16 cellular contexts compared by ENCODE assay signal in genomic region chr6:111846061-111846460, GRCh38. TPM values are rescaled to one million over a fixed set of nuclear protein-coding genes. Genes with fewer than 3 reads are reported as not detected.
DNase-seq lines count a peak whose midpoint lies in the region; ATAC-seq and TF ChIP-seq lines count a peak whose summit lies in the region.
"Had no signal": no experiment of that assay in that cellular context is flagged by ENCODE, and none has a peak within 500 bp of the region (broad histone marks: within the 10 kb centered on the region; RNA-seq: fewer than 3 reads in every experiment).

No MANE protein-coding gene starts in this region.

- TF ChIP-seq CTCF in HEK293 (tag by site-specific recombination; IDR thresholded peaks at IDR 0.05) (no peak), neural progenitor cell (IDR thresholded peaks at IDR 0.05) (no peak), gastroesophageal sphincter (IDR thresholded peaks at IDR 0.05) (no peak), adrenal gland (IDR thresholded peaks at IDR 0.05) (no peak)

- H2AFZ ChIP-seq in neural progenitor cell (replicated peaks), result no peak overlapping the region

- ATAC-seq in activated naive CD4-positive, alpha-beta T cell treated with anti-CD3 and anti-CD28 coated beads, Interleukin-2, amount 50 U/mL, for 72 hours, result no peak
- no peak for ATAC-seq in central memory CD8-positive, alpha-beta T cell (replicated peaks; ENCODE audit: extremely low read depth, poor library complexity, severe bottlenecking)
- no peak for ATAC-seq in gastroesophageal sphincter

- no peak overlapping the region for H3K9ac ChIP-seq in neural progenitor cell

- H3K27ac Mint-ChIP-seq in activated naive CD4-positive, alpha-beta T cell treated with anti-CD3 and anti-CD28 coated beads, Interleukin-2, amount 50 U/mL, for 24 hours, result peak overlapping the region; percentile 98
- peak overlapping the region in 1 of 2 donors; percentile 93 for H3K27ac Mint-ChIP-seq in activated naive CD4-positive, alpha-beta T cell treated with anti-CD3 and anti-CD28 coated beads, Interleukin-2, amount 50 U/mL, for 72 hours
- peak overlapping the region; percentile 94 for H3K27ac Mint-ChIP-seq in central memory CD8-positive, alpha-beta T cell (ENCODE audit: low read depth)
- peak overlapping the region; percentile 89 for H3K27ac Mint-ChIP-seq in neural progenitor cell
- H3K27ac Mint-ChIP-seq: dendritic cell treated with granulocyte-macrophage colony-stimulating factor and Interleukin-4, amounts not matched to agents 40 ng/mL and 50 ng/mL, for 4 days had no signal

- peaks cover 47% of the 10 kb centered on the region for H3F3A ChIP-seq in neural progenitor cell (ENCODE audit: low read depth)

- TF ChIP-seq EP300 in gastroesophageal sphincter (IDR thresholded peaks at IDR 0.05), result no peak

- POLR2A ChIA-PET in HEK293 (lab: Yijun Ruan, JAX), result no interaction called here

- 0 out of 2 replicates have a peak, but pooled peaks cover 2% of the 10 kb centered on the region for H3K4me1 ChIP-seq in HEK293 (ENCODE audit: control insufficient read depth, insufficient read depth, low read length)
- peaks cover 78% of the 10 kb centered on the region for H3K4me1 ChIP-seq in neural progenitor cell
- peaks cover 0 to 74% (median 6%) of the 10 kb centered on the region in 3 donors for H3K4me1 ChIP-seq in gastroesophageal sphincter
- peaks cover 0 to 37% of the 10 kb centered on the region in 2 donors for H3K4me1 ChIP-seq in adrenal gland (replicated peaks in 1 of 2)

- intact Hi-C loops in adrenal gland (cut with DNase I), result no loop called here

- H3K4me3 ChIP-seq in HEK293 (ENCODE audit: low read depth, low read length) (no peak overlapping the region), neural progenitor cell (no peak overlapping the region), gastroesophageal sphincter (no peak overlapping the region), adrenal gland (no peak overlapping the region)

- H3K4me3 Mint-ChIP-seq in activated naive CD4-positive, alpha-beta T cell treated with anti-CD3 and anti-CD28 coated beads, Interleukin-2, amount 50 U/mL, for 24 hours, result no peak overlapping the region
- no peak overlapping the region for H3K4me3 Mint-ChIP-seq in central memory CD8-positive, alpha-beta T cell
- H3K4me3 Mint-ChIP-seq in neural progenitor cell, result peak overlapping the region; percentile 48
- H3K4me3 Mint-ChIP-seq: dendritic cell treated with granulocyte-macrophage colony-stimulating factor and Interleukin-4, amounts not matched to agents 40 ng/mL and 50 ng/mL, for 4 days had no signal

- H3K4me2 ChIP-seq in neural progenitor cell, result peak overlapping the region; percentile 67

- H3K36me3 ChIP-seq in HEK293 (ENCODE audit: control insufficient read depth in 2 of 2, insufficient read depth in 1 of 2, low read length in 2 of 2) (peaks cover 0 to 7% of the 10 kb centered on the region in 2 experiments; a peak in 1 of 3 replicates), neural progenitor cell (no peaks in the 10 kb centered on the region), gastroesophageal sphincter (no peaks in the 10 kb centered on the region), adrenal gland (replicated peaks in 1 of 2) (no peaks in the 10 kb centered on the region)

- 58 to 85% methylated on average over 2 to 4 of the region's 4 CpGs for WGBS in gastroesophageal sphincter (ENCODE audit: low coverage in 1 of 2), 2 donors
- 65 to 77% (median 72%) methylated on average over 4 of the region's 4 CpGs for WGBS in adrenal gland, 4 donors

- no peaks in the 10 kb centered on the region for H3K9me3 Mint-ChIP-seq in activated naive CD4-positive, alpha-beta T cell treated with anti-CD3 and anti-CD28 coated beads, Interleukin-2, amount 50 U/mL, for 24 hours
- H3K9me3 Mint-ChIP-seq in activated naive CD4-positive, alpha-beta T cell treated with anti-CD3 and anti-CD28 coated beads, Interleukin-2, amount 50 U/mL, for 72 hours, result no peaks in the 10 kb centered on the region
- H3K9me3 Mint-ChIP-seq in central memory CD8-positive, alpha-beta T cell, result no peaks in the 10 kb centered on the region
- no peaks in the 10 kb centered on the region for H3K9me3 Mint-ChIP-seq in neural progenitor cell
- H3K9me3 Mint-ChIP-seq: dendritic cell treated with granulocyte-macrophage colony-stimulating factor and Interleukin-4, amounts not matched to agents 40 ng/mL and 50 ng/mL, for 4 days had no signal

- CTCF ChIA-PET in HEK293 (lab: Yijun Ruan, JAX), result no interaction called here

- no peak for TF ChIP-seq POLR2A in gastroesophageal sphincter (IDR thresholded peaks at IDR 0.05)
- no peak for TF ChIP-seq POLR2A in adrenal gland (IDR thresholded peaks at IDR 0.05)

- H3K4me1 Mint-ChIP-seq in activated naive CD4-positive, alpha-beta T cell treated with anti-CD3 and anti-CD28 coated beads, Interleukin-2, amount 50 U/mL, for 24 hours, result peaks cover 23% of the 10 kb centered on the region
- peaks cover 64% of the 10 kb centered on the region for H3K4me1 Mint-ChIP-seq in central memory CD8-positive, alpha-beta T cell
- H3K4me1 Mint-ChIP-seq in neural progenitor cell, result peaks cover 37% of the 10 kb centered on the region

- no peaks in the 10 kb centered on the region for H3K27me3 Mint-ChIP-seq in activated naive CD4-positive, alpha-beta T cell treated with anti-CD3 and anti-CD28 coated beads, Interleukin-2, amount 50 U/mL, for 24 hours
- no peaks in the 10 kb centered on the region for H3K27me3 Mint-ChIP-seq in central memory CD8-positive, alpha-beta T cell
- H3K27me3 Mint-ChIP-seq in neural progenitor cell (ENCODE audit: insufficient read depth, low read depth), result peaks cover 2% of the 10 kb centered on the region
- H3K27me3 Mint-ChIP-seq: dendritic cell treated with granulocyte-macrophage colony-stimulating factor and Interleukin-4, amounts not matched to agents 40 ng/mL and 50 ng/mL, for 4 days had no signal

- H3K27ac ChIP-seq in HEK293 (ENCODE audit: extremely low read depth, low read depth, low read length) (no peak overlapping the region), neural progenitor cell (peak overlapping the region; percentile 69), gastroesophageal sphincter (no peak overlapping the region), adrenal gland (no peak overlapping the region)

- H3K9me3 ChIP-seq in HEK293 (ENCODE audit: control insufficient read depth, insufficient read depth, low read depth, low read length), result no peaks in the 10 kb centered on the region
- H3K9me3 ChIP-seq in neural progenitor cell (ENCODE audit: low read depth), result no peaks in the 10 kb centered on the region
- no peaks in the 10 kb centered on the region for H3K9me3 ChIP-seq in gastroesophageal sphincter
- H3K9me3 ChIP-seq in adrenal gland (replicated peaks in 1 of 3), result no peaks in the 10 kb centered on the region

- H3K79me2 ChIP-seq in neural progenitor cell (ENCODE audit: low read depth), result peaks cover 82% of the 10 kb centered on the region

- no peaks in the 10 kb centered on the region for H3K27me3 ChIP-seq in neural progenitor cell
- no peaks in the 10 kb centered on the region for H3K27me3 ChIP-seq in gastroesophageal sphincter
- H3K27me3 ChIP-seq in adrenal gland, result no peaks in the 10 kb centered on the region

- peaks cover 46% of the 10 kb centered on the region for H3K36me3 Mint-ChIP-seq in activated naive CD4-positive, alpha-beta T cell treated with anti-CD3 and anti-CD28 coated beads, Interleukin-2, amount 50 U/mL, for 24 hours
- peaks cover 4 to 12% of the 10 kb centered on the region in 2 donors for H3K36me3 Mint-ChIP-seq in activated naive CD4-positive, alpha-beta T cell treated with anti-CD3 and anti-CD28 coated beads, Interleukin-2, amount 50 U/mL, for 72 hours
- H3K36me3 Mint-ChIP-seq in central memory CD8-positive, alpha-beta T cell (ENCODE audit: insufficient read depth), result peaks cover 42% of the 10 kb centered on the region
- peaks cover 9% of the 10 kb centered on the region for H3K36me3 Mint-ChIP-seq in neural progenitor cell

- peaks cover 67% of the 10 kb centered on the region for H4K20me1 ChIP-seq in neural progenitor cell (ENCODE audit: low read depth)

- no peak for DNase-seq in activated naive CD4-positive, alpha-beta T cell treated with anti-CD3 and anti-CD28 coated beads, Interleukin-2, amount 50 U/mL, for 72 hours (ENCODE audit: low spot score in 2 of 2)
- no peak for DNase-seq in central memory CD8-positive, alpha-beta T cell (ENCODE audit: low spot score in 2 of 2)
- DNase-seq in neural progenitor cell (ENCODE audit: low spot score) (no peak), adrenal gland (no peak), activated gamma-delta T cell (lab: John Stamatoyannopoulos, UW) (no peak)
- DNase-seq: activated CD4-positive, CD25-positive, alpha-beta regulatory T cell treated with anti-CD3 and anti-CD28 coated beads, Interleukin-2, amount 50 U/mL, for 72 hours; hypothalamus; IMR-90; NCI-H1048; NCI-H2171 treated with DMSO at 0.1 percent for 48 hours; RPMI8226; substantia nigra had no signal

TF ChIP-seq in HEK293, 187 proteins besides CTCF, POLR2A, EP300 and RAD21:
- TF ChIP-seq ZNF433 (tag by site-specific recombination; IDR thresholded peaks at IDR 0.05; ENCODE audit: low read depth), result no peak
- TF ChIP-seq ZNF292 (tag by site-specific recombination; IDR thresholded peaks at IDR 0.05; ENCODE audit: borderline replicate concordance, low read depth), result no peak
- no peak for TF ChIP-seq ZNF114 (tag by site-specific recombination; IDR thresholded peaks at IDR 0.05)
- no peak for TF ChIP-seq FEZF1 (tag by site-specific recombination; IDR thresholded peaks at IDR 0.05)
- no peak for TF ChIP-seq RBAK (tag by site-specific recombination; IDR thresholded peaks at IDR 0.05)
- TF ChIP-seq ZNF146 (tag by site-specific recombination; IDR thresholded peaks at IDR 0.05), result no peak
- peak; percentile 73 for TF ChIP-seq ZBTB17 (tag by site-specific recombination; IDR thresholded peaks at IDR 0.05)
- TF ChIP-seq ZNF621 (tag by site-specific recombination; IDR thresholded peaks at IDR 0.05), result no peak
TF ChIP-seq in HEK293: peak in this region for 1.

RNA-seq across cellular contexts. Expression of gene FYN, which starts 27.2 kb away (rescaled TPM):
- total RNA-seq in activated naive CD4-positive, alpha-beta T cell treated with anti-CD3 and anti-CD28 coated beads, Interleukin-2, amount 50 U/mL, for 72 hours, result 100 to 1,000 TPM; 287 to 304 TPM
- 149 and 167 TPM in 2 replicates for total RNA-seq in neural progenitor cell (ENCODE audit: low replicate concordance)
- total RNA-seq in gastroesophageal sphincter, result 100 to 1,000 TPM in 1 of 4 donors, 10 to 100 TPM in 3; 58.6 to 101 (median 69.9) TPM
- 10 to 100 TPM; 10.7 to 36.5 (median 21.1) TPM for total RNA-seq in adrenal gland
- 10 to 100 TPM; 15.5 to 18.9 (median 17.1) TPM for polyA plus RNA-seq in adrenal gland
